In genomic region chr16:13553453-13553985, GRCh38 we compare ENCODE assay signal across 21 cellular contexts.
"Had no signal": no experiment of that assay in that cellular context is flagged by ENCODE, and none has a peak within 500 bp of the region (broad histone marks: within the 10 kb centered on the region; RNA-seq: fewer than 3 reads in every experiment).

No MANE protein-coding gene starts in this region.

- H3K27ac ChIP-seq: Peyer's patch, SJSA1 had no signal

- DNase-seq: activated B cell treated with CpG ODN at 0.5 μM for 24 hours; activated CD4-positive, alpha-beta T cell treated with anti-CD3 and anti-CD28 coated beads for 1 hour; activated CD4-positive, alpha-beta T cell treated with anti-CD3 and anti-CD28 coated beads, Interleukin-2, amount 10 ng/mL, durations not matched to agents 24 days and 14 days; activated CD4-positive, alpha-beta T cell treated with anti-CD3 and anti-CD28 coated beads, Interleukin-2, amount 50 U/mL, for 48 hours; activated CD8-positive, alpha-beta memory T cell treated with anti-CD3 and anti-CD28 coated beads, Interleukin-2, amount 10 ng/mL, durations not matched to agents 7 days and 5 days; activated effector memory CD4-positive, alpha-beta T cell treated with Interleukin-2 at 50 U/mL for 16 hours; activated naive CD4-positive, alpha-beta T cell; activated T-cell treated with anti-CD3 and anti-CD28 coated beads, Interleukin-2, amount 50 U/mL, for 24 hours; aorta; Kasumi-1; KBM-7; NCI-H1048; NCI-H1930; NCI-H2171; NCI-H2227 treated with DMSO at 0.1 percent for 48 hours; NCI-H446 treated with DMSO at 0.1 percent for 48 hours; NCI-H524 treated with DMSO at 0.1 percent for 48 hours; NCI-H748 treated with DMSO at 0.1 percent for 48 hours; Peyer's patch; SHP77 had no signal

- H3K27me3 ChIP-seq: Peyer's patch, SJSA1 had no signal

- H3K9me3 ChIP-seq: Peyer's patch, SJSA1 had no signal

- ATAC-seq: activated CD8-positive, alpha-beta memory T cell treated with anti-CD3 and anti-CD28 coated beads, Interleukin-2, amount 10 ng/mL, durations not matched to agents 7 days and 5 days had no signal

- H3K36me3 ChIP-seq: Peyer's patch, SJSA1 had no signal

- H3K4me3 ChIP-seq: Peyer's patch, SJSA1 had no signal

- H3K4me1 ChIP-seq: Peyer's patch, SJSA1 had no signal
